ENCODE assay signal across 8 cellular contexts in the genomic region with DNA sequence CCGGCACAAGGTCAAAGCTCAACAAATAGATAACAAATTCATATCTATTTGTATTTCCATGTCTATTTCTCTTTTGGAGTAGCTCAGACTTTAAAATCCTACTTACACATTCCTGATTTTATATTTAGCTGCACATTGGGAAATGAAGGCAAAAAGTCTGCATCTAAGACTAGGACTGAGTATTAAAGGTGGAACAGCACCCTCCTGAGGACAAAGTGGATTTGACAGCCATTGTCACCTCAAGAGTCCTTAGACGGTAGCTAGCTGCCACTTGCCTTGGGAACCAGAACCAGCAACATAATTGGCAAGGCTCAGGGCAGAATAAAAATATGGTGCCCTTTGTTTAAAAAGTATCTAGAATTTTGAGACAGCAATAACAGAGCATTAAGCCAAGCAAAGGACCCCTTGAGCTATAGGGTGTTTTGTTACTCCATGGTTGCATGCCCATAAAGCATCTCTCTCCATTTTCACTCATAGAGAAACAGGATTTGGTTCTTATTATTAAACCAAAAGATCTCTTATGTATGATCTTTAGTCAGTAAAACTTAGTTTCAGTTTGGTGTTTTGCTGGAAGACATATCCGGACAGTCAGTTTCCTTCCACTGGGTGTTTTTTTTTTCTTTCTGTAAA. TPM values are rescaled to one million over a fixed set of nuclear protein-coding genes. Genes with fewer than 3 reads are reported as not detected.
DNase-seq lines count a peak whose midpoint lies in the region; ATAC-seq, FAIRE-seq and TF ChIP-seq lines count a peak whose summit lies in the region.

No MANE protein-coding gene starts in this region.

- H3K27me3 ChIP-seq in left ventricle myocardium inferior (ENCODE audit: low read depth) (no peaks in the 10 kb centered on the region), small intestine (ENCODE audit: control insufficient read depth in 2 of 2, insufficient read depth in 2 of 2, low read length in 2 of 2) (no peaks in the 10 kb centered on the region)

- POLR2A ChIA-PET in activated naive CD8-positive, alpha-beta T cell treated with anti-CD3 and anti-CD28 coated beads, Interleukin-2, amount 10 ng/mL, durations not matched to agents 7 days and 5 days (lab: Charles Lee) = no interaction called here

- no peaks in the 10 kb centered on the region for H3K9me3 ChIP-seq in left ventricle myocardium inferior (replicated peaks)
- no peaks in the 10 kb centered on the region for H3K9me3 ChIP-seq in small intestine (ENCODE audit: control insufficient read depth, low read depth)

- H3K4me3 ChIP-seq in left ventricle myocardium inferior (no peak overlapping the region), small intestine (ENCODE audit: low read depth in 1 of 2, low read length in 2 of 2) (no peak overlapping the region), lower leg skin (ENCODE audit: low read depth, poor library complexity, severe bottlenecking) (no peak overlapping the region)

- intact Hi-C loops in left ventricle myocardium inferior (cut with micrococcal nuclease) (no loop called here), lower leg skin (cut with DNase I; ENCODE audit: low total_unique reads) (no loop called here)

- H3K36me3 Mint-ChIP-seq in activated naive CD8-positive, alpha-beta T cell treated with anti-CD3 and anti-CD28 coated beads, Interleukin-2, amount 10 ng/mL, durations not matched to agents 7 days and 5 days = no peaks in the 10 kb centered on the region

- 22 to 35% (median 24%) methylated on average over 3 of the region's 3 CpGs for WGBS in small intestine, 3 donors
- WGBS in lower leg skin, 2 donors = 53 to 61% methylated on average over 3 of the region's 3 CpGs

- ATAC-seq in GM19397 (IDR thresholded peaks at IDR 0.05; ENCODE audit: unreplicated experiment) (peak; percentile 73), HG03469 (IDR thresholded peaks at IDR 0.05; ENCODE audit: unreplicated experiment) (peak; percentile 84)
- ATAC-seq in activated naive CD8-positive, alpha-beta T cell treated with anti-CD3 and anti-CD28 coated beads, Interleukin-2, amount 10 ng/mL, durations not matched to agents 7 days and 5 days (ENCODE audit: low read depth) = peak; percentile 61

- no peak overlapping the region for H3K27ac Mint-ChIP-seq in activated naive CD8-positive, alpha-beta T cell treated with anti-CD3 and anti-CD28 coated beads, Interleukin-2, amount 10 ng/mL, durations not matched to agents 7 days and 5 days

- FAIRE-seq in small intestine (lab: Jason Lieb, UNC) = no peak

- TF ChIP-seq CTCF in left ventricle myocardium inferior (IDR thresholded peaks at IDR 0.05; ENCODE audit: borderline replicate concordance) (peak; percentile 79), lower leg skin (IDR thresholded peaks at IDR 0.05) (peak in 1 of 3 donors; percentile 23)

- H3K4me1 ChIP-seq in left ventricle myocardium inferior = peaks cover 14% of the 10 kb centered on the region
- H3K4me1 ChIP-seq in small intestine (ENCODE audit: control insufficient read depth in 2 of 2, insufficient read depth in 1 of 2, low read depth in 1 of 2, low read length in 1 of 2) = no peaks in the 10 kb centered on the region

- no peak overlapping the region for H3K4me3 Mint-ChIP-seq in activated naive CD8-positive, alpha-beta T cell treated with anti-CD3 and anti-CD28 coated beads, Interleukin-2, amount 10 ng/mL, durations not matched to agents 7 days and 5 days

- H3K36me3 ChIP-seq in left ventricle myocardium inferior (no peaks in the 10 kb centered on the region), small intestine (ENCODE audit: control insufficient read depth in 2 of 2, insufficient read depth in 2 of 2, low read length in 2 of 2) (no peaks in the 10 kb centered on the region)

- H3K27ac ChIP-seq in left ventricle myocardium inferior (replicated peaks) (no peak overlapping the region), small intestine (ENCODE audit: low read depth in 1 of 2, low read length in 1 of 2) (no peak overlapping the region)

- peaks cover 2% of the 10 kb centered on the region for H3K4me1 Mint-ChIP-seq in activated naive CD8-positive, alpha-beta T cell treated with anti-CD3 and anti-CD28 coated beads, Interleukin-2, amount 10 ng/mL, durations not matched to agents 7 days and 5 days

- no peak for TF ChIP-seq POLR2A in lower leg skin (IDR thresholded peaks at IDR 0.05)

- DNase-seq in DMS153 treated with DMSO at 0.1 percent for 48 hours (lab: John Stamatoyannopoulos, UW; ENCODE audit: unreplicated experiment) (peak; percentile 67), NCI-H748 (lab: John Stamatoyannopoulos, UW; ENCODE audit: unreplicated experiment) (peak; percentile 67), left ventricle myocardium inferior (peak; percentile 17), small intestine (peak; percentile 26), lower leg skin (ENCODE audit: low spot score in 2 of 2) (no peak)
- DNase-seq in activated naive CD8-positive, alpha-beta T cell treated with anti-CD3 and anti-CD28 coated beads, Interleukin-2, amount 10 ng/mL, durations not matched to agents 7 days and 5 days = no peak

- H3K9me3 Mint-ChIP-seq in activated naive CD8-positive, alpha-beta T cell treated with anti-CD3 and anti-CD28 coated beads, Interleukin-2, amount 10 ng/mL, durations not matched to agents 7 days and 5 days = no peaks in the 10 kb centered on the region

- peaks cover 40% of the 10 kb centered on the region for H3K27me3 Mint-ChIP-seq in activated naive CD8-positive, alpha-beta T cell treated with anti-CD3 and anti-CD28 coated beads, Interleukin-2, amount 10 ng/mL, durations not matched to agents 7 days and 5 days

RNA-seq across cellular contexts. Expression of a gene that starts 30.0 kb away (rescaled TPM):
- total RNA-seq in activated naive CD8-positive, alpha-beta T cell treated with anti-CD3 and anti-CD28 coated beads, Interleukin-2, amount 10 ng/mL, durations not matched to agents 7 days and 5 days = not detected
- total RNA-seq in left ventricle myocardium inferior (9.0 TPM), lower leg skin (1 to 10 TPM in 2 of 4 donors, under 1 TPM in 2; 0.39 to 7.0 (median 2.4) TPM)
- 1 to 10 TPM in 1 of 3 donors, not detected in 2; 2.2 TPM for polyA plus RNA-seq in small intestine

Comparison
In these comparisons a context has a peak if more than half of its experiments do, and no peak if none do; other contexts are left out.
1. DNase-seq: peak in DMS153 treated with DMSO at 0.1 percent for 48 hours (single experiment), NCI-H748 (single experiment), left ventricle myocardium inferior (single experiment) and small intestine (single experiment); none in activated naive CD8-positive, alpha-beta T cell treated with anti-CD3 and anti-CD28 coated beads, Interleukin-2, amount 10 ng/mL, durations not matched to agents 7 days and 5 days (single experiment) and lower leg skin (0 of 2).
2. Peak in every context shown above with its lines, with median percentiles within 50 percentile points of each other: ATAC-seq.